ENCODE assay signal across 8 cellular contexts in the genomic region with DNA sequence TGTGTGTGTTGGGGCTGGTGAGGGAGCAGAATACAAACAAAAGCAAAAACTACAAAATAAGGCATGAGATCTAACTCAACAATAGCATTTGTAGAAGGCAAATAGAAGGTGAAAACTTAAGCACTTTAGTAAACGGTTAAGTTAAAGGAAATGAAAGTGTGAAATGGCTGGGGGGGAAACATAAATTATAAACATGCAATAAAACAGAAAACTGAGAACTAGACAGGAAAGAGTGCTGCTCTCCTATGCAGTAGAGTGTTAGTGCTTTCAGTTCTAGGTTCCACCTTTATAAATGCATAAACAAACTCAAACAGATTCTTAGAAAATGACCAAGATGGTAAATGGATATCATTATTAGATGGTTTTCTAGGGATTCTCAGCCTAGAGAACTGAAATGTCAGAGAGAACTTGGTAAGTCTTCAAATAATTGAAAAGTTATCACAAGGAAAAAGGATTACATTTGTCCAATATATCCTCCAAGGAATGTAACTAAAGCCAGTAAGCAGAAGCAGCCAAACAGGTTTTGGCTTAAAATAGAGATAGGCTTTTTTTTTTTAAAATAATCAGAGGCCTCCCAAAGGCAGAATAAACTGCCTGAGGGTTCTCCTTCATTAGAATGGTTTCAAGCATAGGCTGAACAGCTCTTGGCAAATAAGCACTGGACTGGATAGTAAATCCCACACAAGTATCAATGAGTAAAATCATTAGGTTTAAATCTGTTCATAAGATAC. TPM values are rescaled to one million over a fixed set of nuclear protein-coding genes. Genes with fewer than 3 reads are reported as not detected.
A peak's percentile ranks its signal among the peaks of the same experiment; 100 is the strongest.
DNase-seq lines count a peak whose midpoint lies in the region; ATAC-seq, FAIRE-seq and TF ChIP-seq lines count a peak whose summit lies in the region.

No MANE protein-coding gene starts in this region.

- H3K4me3 ChIP-seq in keratinocyte (ENCODE audit: control insufficient read depth in 2 of 3, extremely low read depth in 1 of 3, insufficient read depth in 2 of 3, low read depth in 1 of 3, low read length in 3 of 3) (no peak overlapping the region), gastroesophageal sphincter (no peak overlapping the region)

- no peaks in the 10 kb centered on the region for H3K9me3 ChIP-seq in keratinocyte (ENCODE audit: control insufficient read depth, low read depth, low read length)
- no peaks in the 10 kb centered on the region for H3K9me3 ChIP-seq in gastroesophageal sphincter

- TF ChIP-seq POLR2A in gastroesophageal sphincter (IDR thresholded peaks at IDR 0.05): no peak

- H3K9me1 ChIP-seq in keratinocyte (ENCODE audit: control insufficient read depth, extremely low read depth, insufficient read depth, low read length): peaks cover 3% of the 10 kb centered on the region

- peaks cover 6% of the 10 kb centered on the region for H4K20me1 ChIP-seq in keratinocyte (ENCODE audit: control insufficient read depth, extremely low read depth, insufficient read depth, low read length)

- H2AFZ ChIP-seq in keratinocyte (ENCODE audit: control insufficient read depth, low read length): no peak overlapping the region

- H3K4me1 ChIP-seq in keratinocyte (ENCODE audit: control insufficient read depth, extremely low read depth, insufficient read depth, low read length): peaks cover 34% of the 10 kb centered on the region
- peaks cover 0 to 28% (median 0%) of the 10 kb centered on the region in 3 donors for H3K4me1 ChIP-seq in gastroesophageal sphincter

- H3K27me3 ChIP-seq in keratinocyte (ENCODE audit: control insufficient read depth, extremely low read depth, insufficient read depth, low read length) (no peaks in the 10 kb centered on the region), gastroesophageal sphincter (no peaks in the 10 kb centered on the region)

- ATAC-seq in GM18907 (IDR thresholded peaks at IDR 0.05; ENCODE audit: unreplicated experiment): peak; percentile 48
- peak; percentile 39 for ATAC-seq in HG02588 (IDR thresholded peaks at IDR 0.05; ENCODE audit: unreplicated experiment)
- ATAC-seq in gastroesophageal sphincter: no peak

- FAIRE-seq in keratinocyte (lab: Jason Lieb, UNC): no peak

- peak overlapping the region; percentile 19 for H3K4me2 ChIP-seq in keratinocyte (ENCODE audit: control insufficient read depth, extremely low read depth, insufficient read depth, low read depth, low read length)

- TF ChIP-seq CTCF in keratinocyte (optimal IDR thresholded peaks at IDR 0.05 in 1 of 3, IDR thresholded peaks at IDR 0.05 in 1 of 3, conservative IDR thresholded peaks at IDR 0.05 in 1 of 3; ENCODE audit: extremely low read depth in 1 of 3, insufficient read depth in 2 of 3, low read length in 3 of 3) (no peak), gastroesophageal sphincter (IDR thresholded peaks at IDR 0.05) (no peak)

- dilution Hi-C loops in keratinocyte (cut with MboI; ENCODE audit: extremely low pct_ligation_motif_present, low sequenced_read_pairs): no loop called here

- peak; percentile 48 for DNase-seq in NCI-H146 (lab: John Stamatoyannopoulos, UW)
- no peak for DNase-seq in keratinocyte (ENCODE audit: low read depth, low spot score)
- DNase-seq in NCI-H526 treated with DMSO at 0.1 percent for 48 hours (lab: John Stamatoyannopoulos, UW): no peak
- DNase-seq in AML-193 (lab: John Stamatoyannopoulos, UW): no peak
- DNase-seq in DMS 273 treated with DMSO at 0.1 percent for 48 hours (lab: John Stamatoyannopoulos, UW): no peak

- WGBS in gastroesophageal sphincter (ENCODE audit: low coverage in 1 of 2), 2 donors: 43 to 60% methylated on average over 1 of the region's 1 CpG

- H3K36me3 ChIP-seq in keratinocyte (ENCODE audit: control insufficient read depth in 2 of 2, extremely low read depth in 1 of 2, insufficient read depth in 2 of 2, low read length in 2 of 2) (no peaks in the 10 kb centered on the region), gastroesophageal sphincter (peaks cover 0 to 9% of the 10 kb centered on the region in 2 donors)

- H3K9ac ChIP-seq in keratinocyte (ENCODE audit: control insufficient read depth, extremely low read depth, insufficient read depth, low read length): no peak overlapping the region

- no peak for TF ChIP-seq EP300 in gastroesophageal sphincter (IDR thresholded peaks at IDR 0.05)

- H3K27ac ChIP-seq in keratinocyte (ENCODE audit: control insufficient read depth, insufficient read depth, low read length) (no peak overlapping the region), gastroesophageal sphincter (no peak overlapping the region)

- peaks cover 73% of the 10 kb centered on the region for H3K79me2 ChIP-seq in keratinocyte (ENCODE audit: control insufficient read depth, insufficient read depth, low read length)

RNA-seq across cellular contexts. Expression of gene RBM26, which starts 23.3 kb away (rescaled TPM):
- polyA plus RNA-seq in keratinocyte: 15.0 to 28.4 TPM (median 19.6 TPM) in 3 replicates
- polyA plus RNA-seq in keratinocyte (2011; ENCODE audit: low read depth): 18.0 TPM
- 8.5 and 14.0 TPM in 2 replicates for polyA plus RNA-seq in keratinocyte (2011; cell fraction: cytosol; rRNA removed)
- polyA plus RNA-seq in keratinocyte (2011; cell fraction: nucleus; rRNA removed): 46.8 and 66.8 TPM in 2 replicates
- polyA plus RNA-seq in keratinocyte (2012; ENCODE audit: low replicate concordance): 14.4 and 20.0 TPM in 2 replicates
- 9.1 to 23.9 TPM (median 11.4 TPM) in 3 replicates for polyA minus RNA-seq in keratinocyte
- polyA minus RNA-seq in keratinocyte (2011; cell fraction: cytosol; rRNA and poly(A)+ RNA removed): 8.4 TPM
- polyA minus RNA-seq in keratinocyte (2011; cell fraction: nucleus; rRNA and poly(A)+ RNA removed): 23.6 and 42.4 TPM in 2 replicates
- 10 to 100 TPM; 21.1 to 43.1 (median 26.9) TPM for total RNA-seq in gastroesophageal sphincter
